In genomic region chr20:47352332-47353223, GRCh38 we compare ENCODE assay signal across 8 cellular contexts. TPM values are rescaled to one million over a fixed set of nuclear protein-coding genes. Genes with fewer than 3 reads are reported as not detected.
DNase-seq lines count a peak whose midpoint lies in the region; ATAC-seq and TF ChIP-seq lines count a peak whose summit lies in the region.

No MANE protein-coding gene starts in this region.

- H3K36me3 Mint-ChIP-seq in GM23338 (ENCODE audit: low read depth): peaks cover 43% of the 10 kb centered on the region

- H3K9me3 ChIP-seq in Panc1 (ENCODE audit: control insufficient read depth, insufficient read depth, low read depth, low read length) (no peaks in the 10 kb centered on the region), esophagus squamous epithelium (no peaks in the 10 kb centered on the region), trophoblast cell (ENCODE audit: insufficient read depth, low read depth, low read length) (no peaks in the 10 kb centered on the region)

- peak overlapping the region; percentile 63 for H4K12ac ChIP-seq in trophoblast cell (ENCODE audit: low read depth, low read length)

- peak overlapping the region; percentile 97 for H3K4ac ChIP-seq in trophoblast cell (ENCODE audit: low read depth, low read length)

- H4K20me1 ChIP-seq in GM23338 (replicated peaks; ENCODE audit: insufficient read depth): no peaks in the 10 kb centered on the region

- TSS peak; percentile 74 for BruUV-seq in Panc1 (replicated peaks; lab: Mats Ljungman, UMichigan)

- H3K36me3 ChIP-seq in GM23338 (ENCODE audit: insufficient read depth) (no peaks in the 10 kb centered on the region), Panc1 (ENCODE audit: control insufficient read depth, insufficient read depth, low read length) (peaks cover 2% of the 10 kb centered on the region; the same call in 1 of the 2 replicates), esophagus squamous epithelium (peaks cover 0 to 11% (median 0%) of the 10 kb centered on the region in 3 donors), trophoblast cell (ENCODE audit: control insufficient read depth in 1 of 2, insufficient read depth in 2 of 2, low read length in 2 of 2) (no peaks in the 10 kb centered on the region)

- peak; percentile 52 for DNase-seq in GM23338 (ENCODE audit: low spot score)
- no peak for DNase-seq in Panc1 (ENCODE audit: low read depth, low spot score)
- no peak for DNase-seq in esophagus squamous epithelium (lab: John Stamatoyannopoulos, UW)
- no peak for DNase-seq in trophoblast cell
- no peak for DNase-seq in D341Med (ENCODE audit: low spot score)
- DNase-seq in NCI-H1048 (lab: John Stamatoyannopoulos, UW): no peak
- no peak for DNase-seq in middle frontal gyrus (ENCODE audit: extremely low spot score, low spot score)

- no peak overlapping the region for H3K27ac Mint-ChIP-seq in GM23338

- peak overlapping the region; percentile 96 for H3K14ac ChIP-seq in trophoblast cell (ENCODE audit: low read length)

- peaks cover 100% of the 10 kb centered on the region for H3K79me2 ChIP-seq in GM23338 (replicated peaks; ENCODE audit: insufficient read depth)
- H3K79me2 ChIP-seq in trophoblast cell (ENCODE audit: control insufficient read depth, insufficient read depth, low read length, poor library complexity): peaks cover 28% of the 10 kb centered on the region

- in situ Hi-C loops in Panc1 (cut with HindIII; ENCODE audit: low pct_unique_long_range_greater_than_20kb, low sequenced_read_pairs): no loop called here

- no peaks in the 10 kb centered on the region for H3K27me3 ChIP-seq in GM23338 (ENCODE audit: insufficient read depth)
- no peaks in the 10 kb centered on the region for H3K27me3 ChIP-seq in Panc1 (ENCODE audit: control insufficient read depth, insufficient read depth, low read length)
- no peaks in the 10 kb centered on the region for H3K27me3 ChIP-seq in esophagus squamous epithelium
- no peaks in the 10 kb centered on the region for H3K27me3 ChIP-seq in trophoblast cell (ENCODE audit: insufficient read depth, low read length)

- H4K91ac ChIP-seq in trophoblast cell (ENCODE audit: low read depth, low read length): peak overlapping the region; percentile 95

- H3K4me1 ChIP-seq in GM23338 (ENCODE audit: insufficient read depth) (peaks cover 93% of the 10 kb centered on the region), Panc1 (ENCODE audit: control insufficient read depth, insufficient read depth, low read length) (peaks cover 100% of the 10 kb centered on the region), esophagus squamous epithelium (peaks cover 71 to 100% (median 75%) of the 10 kb centered on the region in 3 donors), trophoblast cell (ENCODE audit: control insufficient read depth in 1 of 2, insufficient read depth in 2 of 2, low read length in 2 of 2) (peaks cover 36 to 58% of the 10 kb centered on the region in 2 experiments)

- peaks cover 62% of the 10 kb centered on the region for H3K79me1 ChIP-seq in trophoblast cell (ENCODE audit: low read length)

- peaks cover 13% of the 10 kb centered on the region; the same call in 2 of the 3 replicates for H3K4me1 Mint-ChIP-seq in GM23338

- H2AFZ ChIP-seq in GM23338 (no peak overlapping the region), trophoblast cell (ENCODE audit: insufficient read depth, low read length, poor library complexity) (peak overlapping the region; percentile 68)

- H2BK120ac ChIP-seq in trophoblast cell (ENCODE audit: insufficient read depth, low read length, poor library complexity): peak overlapping the region; percentile 77

- no peak overlapping the region for H3K23ac ChIP-seq in trophoblast cell (ENCODE audit: low read length)

- peak overlapping the region; percentile 47 for H4K8ac ChIP-seq in trophoblast cell (ENCODE audit: low read depth, low read length)

- H3K4me3 ChIP-seq in GM23338: peak overlapping the region; percentile 22
- peak overlapping the region; percentile 16 to 28 for H3K4me3 ChIP-seq in Panc1 (ENCODE audit: low read depth in 2 of 2, low read length in 2 of 2)
- peak overlapping the region in 3 of 4 donors; percentile 22 to 49 (median 27) for H3K4me3 ChIP-seq in esophagus squamous epithelium
- no peak overlapping the region for H3K4me3 ChIP-seq in trophoblast cell (ENCODE audit: low read depth, low read length)

- no peak for TF ChIP-seq CTCF in GM23338 (conservative IDR thresholded peaks at IDR 0.05; ENCODE audit: low read depth in 2 of 2)
- no peak for TF ChIP-seq CTCF in Panc1 (IDR thresholded peaks at IDR 0.05)
- no peak for TF ChIP-seq CTCF in esophagus squamous epithelium (IDR thresholded peaks at IDR 0.05)

- POLR2A ChIA-PET in Panc1 (lab: Charles Lee): interaction anchor here (0.6 to 0.7 kb wide), 2 partner anchors 32 to 352 kb away, joined by 5 to 6 read pairs; no protein-coding TSS in a partner anchor

- peaks cover 19% of the 10 kb centered on the region for H3K27me3 Mint-ChIP-seq in GM23338 (ENCODE audit: insufficient read depth, low read depth, poor library complexity)

- no peaks in the 10 kb centered on the region; the same call in 2 of the 3 replicates for H3K9me3 Mint-ChIP-seq in GM23338

- H3F3A ChIP-seq in GM23338 (replicated peaks; ENCODE audit: low read depth): no peaks in the 10 kb centered on the region

- H3K18ac ChIP-seq in trophoblast cell (ENCODE audit: low read length): peak overlapping the region; percentile 92

- intact Hi-C loops in Panc1 (cut with micrococcal nuclease; ENCODE audit: unreplicated experiment): no loop called here
- intact Hi-C loops in esophagus squamous epithelium (cut with DNase I): no loop called here

- CTCF ChIA-PET in Panc1 (lab: Charles Lee): interaction anchor here (1.5 to 2.4 kb wide), 2 partner anchors 31 to 79 kb away, joined by 5 to 6 read pairs; no protein-coding TSS in a partner anchor

- H2BK12ac ChIP-seq in trophoblast cell (ENCODE audit: low read length): peak overlapping the region; percentile 90

- H3K4me3 Mint-ChIP-seq in GM23338: peak overlapping the region; percentile 41; the same call in 2 of the 3 replicates

- H3K27ac ChIP-seq in GM23338 (ENCODE audit: low read depth): peak overlapping the region; percentile 98
- H3K27ac ChIP-seq in Panc1 (ENCODE audit: low read length): peak overlapping the region; percentile 100
- H3K27ac ChIP-seq in esophagus squamous epithelium: peak overlapping the region; percentile 97 to 100 (median 100)
- peak overlapping the region; percentile 93 for H3K27ac ChIP-seq in trophoblast cell (ENCODE audit: low read depth, low read length)

- 34 to 35% methylated on average over 8 to 10 of the region's 13 CpGs for WGBS in esophagus squamous epithelium, 2 donors
- WGBS in trophoblast cell (ENCODE audit: extremely low coverage, insufficient coverage, insufficient read length): no CpG with 5 or more reads among the region's 13 CpGs

- H2BK5ac ChIP-seq in trophoblast cell (ENCODE audit: low read depth, low read length, poor library complexity): peak overlapping the region; percentile 66

- H3K4me2 ChIP-seq in GM23338 (peak overlapping the region; percentile 57), trophoblast cell (ENCODE audit: low read length) (peak overlapping the region; percentile 9)

- TF ChIP-seq POLR2A in esophagus squamous epithelium (IDR thresholded peaks at IDR 0.05): peak in 2 of 4 donors; percentile 16 to 41

- H3K9ac ChIP-seq in trophoblast cell (ENCODE audit: low read length): peak overlapping the region; percentile 24

- no peaks in the 10 kb centered on the region for H3K9me2 ChIP-seq in GM23338 (ENCODE audit: insufficient read depth)

- peak overlapping the region; percentile 82 for H2AK5ac ChIP-seq in trophoblast cell (ENCODE audit: low read length)

- ATAC-seq in GM23338 (no peak; the same call in 2 of the 3 replicates), Panc1 (peak; percentile 40), HG03196 (IDR thresholded peaks at IDR 0.05; ENCODE audit: unreplicated experiment) (no peak)

TF ChIP-seq in GM23338, 12 proteins besides CTCF, POLR2A, EP300 and RAD21:
- no peak for TF ChIP-seq REST (IDR thresholded peaks at IDR 0.05; ENCODE audit: unreplicated experiment)
- no peak for TF ChIP-seq NANOG (IDR thresholded peaks at IDR 0.05; ENCODE audit: borderline replicate concordance)

RNA-seq across cellular contexts. Expression of gene ZMYND8, which starts 3.9 kb away (rescaled TPM):
- 64.2 and 70.9 TPM in 2 replicates for total RNA-seq in GM23338 (2014; rRNA removed; shearing (Covaris generic))
- polyA plus RNA-seq in GM23338 (2016; fragmentation: Nextera tagmentation; extraction: Ambion mirVana): 122 and 128 TPM in 2 replicates
- total RNA-seq in Panc1 (2021; ENCODE audit: unreplicated experiment) (50.7 TPM), esophagus squamous epithelium (10 to 100 TPM; 21.5 to 26.3 (median 24.3) TPM)
- 26.6 TPM for polyA plus RNA-seq in Panc1 (2012; ENCODE audit: insufficient read length)
- polyA plus RNA-seq in trophoblast cell (2013): 44.5 and 45.1 TPM in 2 replicates
